In genomic region chr9:137126786-137127185, GRCh38 we compare ENCODE assay signal across 8 cellular contexts. TPM values are rescaled to one million over a fixed set of nuclear protein-coding genes. Genes with fewer than 3 reads are reported as not detected.
DNase-seq lines count a peak whose midpoint lies in the region; TF ChIP-seq lines count a peak whose summit lies in the region.

No MANE protein-coding gene starts in this region.

- H3K27ac Mint-ChIP-seq in T-helper 2 cell treated with Interferon-gamma antibody and Interleukin-4, amounts not matched to agents 5 μg/mL and 100 μg/mL, for 36 hours: peak overlapping the region; percentile 91

- H3K9ac ChIP-seq in OCI-LY3 (ENCODE audit: low read length) (peak overlapping the region; percentile 88), trophoblast cell (ENCODE audit: low read length) (no peak overlapping the region)

- peak overlapping the region; percentile 90 for H3K4me3 Mint-ChIP-seq in T-helper 2 cell treated with Interferon-gamma antibody and Interleukin-4, amounts not matched to agents 5 μg/mL and 100 μg/mL, for 36 hours

- H3K4me3 ChIP-seq in OCI-LY3 (ENCODE audit: low read length): peak overlapping the region; percentile 89
- peak overlapping the region; percentile 57 for H3K4me3 ChIP-seq in coronary artery
- peak overlapping the region in 5 of 7 experiments; percentile 3 to 85 (median 18) for H3K4me3 ChIP-seq in skin epidermis
- H3K4me3 ChIP-seq in trophoblast cell (ENCODE audit: low read depth, low read length): no peak overlapping the region

- no peaks in the 10 kb centered on the region for H4K20me1 ChIP-seq in OCI-LY3 (ENCODE audit: insufficient read depth, low read length)

- H3K4me1 ChIP-seq in OCI-LY3 (ENCODE audit: low read length) (peaks cover 37% of the 10 kb centered on the region), trophoblast cell (ENCODE audit: control insufficient read depth in 1 of 2, insufficient read depth in 2 of 2, low read length in 2 of 2) (peaks cover 10 to 11% of the 10 kb centered on the region in 2 experiments)

- no peak overlapping the region for H4K8ac ChIP-seq in trophoblast cell (ENCODE audit: low read depth, low read length)

- no peak overlapping the region for H2BK12ac ChIP-seq in trophoblast cell (ENCODE audit: low read length)

- no peaks in the 10 kb centered on the region for H3K9me3 Mint-ChIP-seq in T-helper 2 cell treated with Interferon-gamma antibody and Interleukin-4, amounts not matched to agents 5 μg/mL and 100 μg/mL, for 36 hours

- no peak overlapping the region for H2AK5ac ChIP-seq in trophoblast cell (ENCODE audit: low read length)

- H2AFZ ChIP-seq in OCI-LY3 (ENCODE audit: low read depth, low read length) (no peak overlapping the region), trophoblast cell (ENCODE audit: insufficient read depth, low read length, poor library complexity) (no peak overlapping the region)

- H3K23ac ChIP-seq in trophoblast cell (ENCODE audit: low read length): no peak overlapping the region

- H3K9me3 ChIP-seq in OCI-LY3 (ENCODE audit: insufficient read depth, low read length) (no peaks in the 10 kb centered on the region), trophoblast cell (ENCODE audit: insufficient read depth, low read depth, low read length) (peaks cover 3% of the 10 kb centered on the region)

- no peak overlapping the region for H3K14ac ChIP-seq in trophoblast cell (ENCODE audit: low read length)

- H3K27me3 Mint-ChIP-seq in T-helper 2 cell treated with Interferon-gamma antibody and Interleukin-4, amounts not matched to agents 5 μg/mL and 100 μg/mL, for 36 hours (ENCODE audit: low read depth): peaks cover 3% of the 10 kb centered on the region

- peak overlapping the region; percentile 90 for H3K27ac ChIP-seq in OCI-LY3 (ENCODE audit: low read length)
- peak overlapping the region in 1 of 2 donors; percentile 74 for H3K27ac ChIP-seq in coronary artery
- peak overlapping the region in 12 of 21 experiments; percentile 22 to 88 (median 56) for H3K27ac ChIP-seq in skin epidermis
- no peak overlapping the region for H3K27ac ChIP-seq in trophoblast cell (ENCODE audit: low read depth, low read length)

- WGBS in trophoblast cell (ENCODE audit: extremely low coverage, insufficient coverage, insufficient read length): no CpG with 5 or more reads among the region's 3 CpGs

- H2BK120ac ChIP-seq in trophoblast cell (ENCODE audit: insufficient read depth, low read length, poor library complexity): no peak overlapping the region

- H3K36me3 ChIP-seq in OCI-LY3 (replicated peaks; ENCODE audit: low read depth, low read length) (peaks cover 3% of the 10 kb centered on the region), trophoblast cell (ENCODE audit: control insufficient read depth in 1 of 2, insufficient read depth in 2 of 2, low read length in 2 of 2) (no peaks in the 10 kb centered on the region)

- no peak for DNase-seq in T-helper 2 cell treated with Interferon-gamma antibody and Interleukin-4, amounts not matched to agents 5 μg/mL and 100 μg/mL, for 36 hours (ENCODE audit: low spot score)
- DNase-seq in T-helper 2 cell (no peak), coronary artery (ENCODE audit: low spot score) (no peak), NCI-H2081 (lab: John Stamatoyannopoulos, UW) (no peak), trophoblast cell (no peak), globus pallidus (ENCODE audit: low spot score) (no peak)

- H2BK5ac ChIP-seq in trophoblast cell (ENCODE audit: low read depth, low read length, poor library complexity): no peak overlapping the region

- no peak overlapping the region for H3K4ac ChIP-seq in trophoblast cell (ENCODE audit: low read depth, low read length)

- H3K27me3 ChIP-seq in OCI-LY3 (ENCODE audit: low read depth, low read length) (no peaks in the 10 kb centered on the region), trophoblast cell (ENCODE audit: insufficient read depth, low read length) (no peaks in the 10 kb centered on the region)

- H3K36me3 Mint-ChIP-seq in T-helper 2 cell treated with Interferon-gamma antibody and Interleukin-4, amounts not matched to agents 5 μg/mL and 100 μg/mL, for 36 hours (ENCODE audit: low read depth): peaks cover 1% of the 10 kb centered on the region

- TF ChIP-seq CTCF in OCI-LY3 (IDR thresholded peaks at IDR 0.05; ENCODE audit: low read depth, low read length) (no peak), coronary artery (IDR thresholded peaks at IDR 0.05) (no peak)

- peaks cover 33% of the 10 kb centered on the region for H3K4me1 Mint-ChIP-seq in T-helper 2 cell treated with Interferon-gamma antibody and Interleukin-4, amounts not matched to agents 5 μg/mL and 100 μg/mL, for 36 hours (ENCODE audit: low read depth)

- peak overlapping the region; percentile 98 for H3K4me2 ChIP-seq in OCI-LY3 (ENCODE audit: low read length)
- no peak overlapping the region for H3K4me2 ChIP-seq in trophoblast cell (ENCODE audit: low read length)

- no peak overlapping the region for H4K12ac ChIP-seq in trophoblast cell (ENCODE audit: low read depth, low read length)

- no peak overlapping the region for H3K18ac ChIP-seq in trophoblast cell (ENCODE audit: low read length)

- H3K79me2 ChIP-seq in OCI-LY3 (ENCODE audit: low read length): peaks cover 51% of the 10 kb centered on the region
- peaks cover 11% of the 10 kb centered on the region for H3K79me2 ChIP-seq in trophoblast cell (ENCODE audit: control insufficient read depth, insufficient read depth, low read length, poor library complexity)

- H4K91ac ChIP-seq in trophoblast cell (ENCODE audit: low read depth, low read length): no peak overlapping the region

- H3K79me1 ChIP-seq in trophoblast cell (ENCODE audit: low read length): peaks cover 9% of the 10 kb centered on the region

RNA-seq across cellular contexts. Expression of gene GRIN1, which starts 12.2 kb away (rescaled TPM):
- polyA plus RNA-seq in trophoblast cell (2013): 0.10 and 0.16 TPM in 2 replicates

RNA-seq across cellular contexts. Expression of gene DPP7, which starts 12.3 kb away (rescaled TPM):
- 11.0 and 12.4 TPM in 2 replicates for polyA plus RNA-seq in trophoblast cell (2013)

RNA-seq across cellular contexts. Expression of gene MAN1B1, which starts 40.0 kb away (rescaled TPM):
- 36.5 and 37.4 TPM in 2 replicates for polyA plus RNA-seq in trophoblast cell (2013)

RNA-seq across cellular contexts. Expression of gene LRRC26, which starts 43.1 kb away (rescaled TPM):
- polyA plus RNA-seq in trophoblast cell (2013): not detected in 2 replicates

RNA-seq across cellular contexts. Expression of gene TMEM210, which starts 45.1 kb away (rescaled TPM):
- not detected in 2 replicates for polyA plus RNA-seq in trophoblast cell (2013)
